In genomic region chr3:141102372-141102771, GRCh38 we compare ENCODE assay signal across 27 cellular contexts. TPM values are rescaled to one million over a fixed set of nuclear protein-coding genes. Genes with fewer than 3 reads are reported as not detected.
"Had no signal": no experiment of that assay in that cellular context is flagged by ENCODE, and none has a peak within 500 bp of the region (broad histone marks: within the 10 kb centered on the region; RNA-seq: fewer than 3 reads in every experiment).

No MANE protein-coding gene starts in this region.

- H3K36me3 ChIP-seq: left ventricle myocardium inferior, ovary, right atrium auricular region, stomach, thyroid gland, transverse colon, upper lobe of right lung had no signal

- DNase-seq: hypothalamus; immature natural killer cell; kidney; left colon; left ventricle myocardium inferior; naive thymus-derived CD8-positive, alpha-beta T cell; stimulated activated CD4-positive, alpha-beta T cell treated with anti-CD3 and anti-CD28 coated beads, Interleukin-12 subunit alpha, Interleukin-12 subunit beta, amount 100 ng/mL, for 4 hours; stimulated activated CD4-positive, alpha-beta T cell treated with anti-CD3 and anti-CD28 coated beads, Interleukin-15, amount 100 ng/mL, for 24 hours; stimulated activated CD4-positive, alpha-beta T cell treated with anti-CD3 and anti-CD28 coated beads, Interleukin-2, amount 100 ng/mL, for 24 hours; stimulated activated CD4-positive, alpha-beta T cell treated with anti-CD3 and anti-CD28 coated beads, Interleukin-4, amount 100 ng/mL, for 1 hour; stimulated activated naive B cell treated with anti-CD40 and anti-IgM and Interleukin-4, amounts not matched to agents 10 μg/mL and 1 μg/mL and 100 μg/mL, for 72 hours; stimulated activated naive CD8-positive, alpha-beta T cell treated with anti-CD3 and anti-CD28 coated beads, Interleukin-15, Interleukin-2, amounts not matched to agents 100 U/mL and 50 U/mL, for 24 hours; stomach; testis; thyroid gland; transverse colon; upper lobe of right lung had no signal

- H3K4me1 Mint-ChIP-seq: stimulated activated naive B cell treated with anti-CD40 and anti-IgM and Interleukin-4, amounts not matched to agents 10 μg/mL and 1 μg/mL and 100 μg/mL, for 72 hours had no signal

- H3K4me3 Mint-ChIP-seq: immature natural killer cell; naive thymus-derived CD8-positive, alpha-beta T cell; stimulated activated naive B cell treated with anti-CD40 and anti-IgM and Interleukin-4, amounts not matched to agents 10 μg/mL and 1 μg/mL and 100 μg/mL, for 72 hours had no signal

- FAIRE-seq: islet of Langerhans, kidney, urothelium cell line had no signal

- H3K27me3 ChIP-seq: ovary, right atrium auricular region, stomach, testis, thyroid gland, transverse colon, upper lobe of right lung had no signal

- H3K27me3 Mint-ChIP-seq: progenitor cell of endocrine pancreas had no signal

- H3K27ac ChIP-seq: left ventricle myocardium inferior, ovary, right atrium auricular region, skin epidermis, stomach, testis, thyroid gland, transverse colon, upper lobe of right lung had no signal

- H3K36me3 Mint-ChIP-seq: immature natural killer cell; stimulated activated naive B cell treated with anti-CD40 and anti-IgM and Interleukin-4, amounts not matched to agents 10 μg/mL and 1 μg/mL and 100 μg/mL, for 72 hours had no signal

- H3K27ac Mint-ChIP-seq: immature natural killer cell; naive thymus-derived CD8-positive, alpha-beta T cell; progenitor cell of endocrine pancreas; stimulated activated naive B cell treated with anti-CD40 and anti-IgM and Interleukin-4, amounts not matched to agents 10 μg/mL and 1 μg/mL and 100 μg/mL, for 72 hours had no signal

- H3K9me3 ChIP-seq: left ventricle myocardium inferior, ovary, right atrium auricular region, stomach, testis, thyroid gland, transverse colon, upper lobe of right lung had no signal

- H3K4me3 ChIP-seq: left ventricle myocardium inferior, lung, ovary, right atrium auricular region, skin epidermis, stomach, testis, thyroid gland, transverse colon, upper lobe of right lung had no signal

- H3K9me3 Mint-ChIP-seq: immature natural killer cell had no signal

- ATAC-seq: left colon; naive thymus-derived CD8-positive, alpha-beta T cell; sciatic nerve; stimulated activated naive B cell treated with anti-CD40 and anti-IgM and Interleukin-4, amounts not matched to agents 10 μg/mL and 1 μg/mL and 100 μg/mL, for 72 hours; stimulated activated naive CD8-positive, alpha-beta T cell treated with anti-CD3 and anti-CD28 coated beads, Interleukin-15, Interleukin-2, amounts not matched to agents 100 U/mL and 50 U/mL, for 24 hours; upper lobe of right lung had no signal

- H3K4me1 ChIP-seq: stomach, thyroid gland, transverse colon, upper lobe of right lung had no signal

RNA-seq across cellular contexts. Expression of gene SPSB4, which starts 51.2 kb away (rescaled TPM):
- total RNA-seq: naive thymus-derived CD8-positive, alpha-beta T cell; pulmonary artery endothelial cell; renal cortical epithelial cell had no signal
- polyA plus RNA-seq: immature natural killer cell; naive thymus-derived CD8-positive, alpha-beta T cell had no signal
